ENCODE assay signal across 7 cellular contexts in the genomic region with DNA sequence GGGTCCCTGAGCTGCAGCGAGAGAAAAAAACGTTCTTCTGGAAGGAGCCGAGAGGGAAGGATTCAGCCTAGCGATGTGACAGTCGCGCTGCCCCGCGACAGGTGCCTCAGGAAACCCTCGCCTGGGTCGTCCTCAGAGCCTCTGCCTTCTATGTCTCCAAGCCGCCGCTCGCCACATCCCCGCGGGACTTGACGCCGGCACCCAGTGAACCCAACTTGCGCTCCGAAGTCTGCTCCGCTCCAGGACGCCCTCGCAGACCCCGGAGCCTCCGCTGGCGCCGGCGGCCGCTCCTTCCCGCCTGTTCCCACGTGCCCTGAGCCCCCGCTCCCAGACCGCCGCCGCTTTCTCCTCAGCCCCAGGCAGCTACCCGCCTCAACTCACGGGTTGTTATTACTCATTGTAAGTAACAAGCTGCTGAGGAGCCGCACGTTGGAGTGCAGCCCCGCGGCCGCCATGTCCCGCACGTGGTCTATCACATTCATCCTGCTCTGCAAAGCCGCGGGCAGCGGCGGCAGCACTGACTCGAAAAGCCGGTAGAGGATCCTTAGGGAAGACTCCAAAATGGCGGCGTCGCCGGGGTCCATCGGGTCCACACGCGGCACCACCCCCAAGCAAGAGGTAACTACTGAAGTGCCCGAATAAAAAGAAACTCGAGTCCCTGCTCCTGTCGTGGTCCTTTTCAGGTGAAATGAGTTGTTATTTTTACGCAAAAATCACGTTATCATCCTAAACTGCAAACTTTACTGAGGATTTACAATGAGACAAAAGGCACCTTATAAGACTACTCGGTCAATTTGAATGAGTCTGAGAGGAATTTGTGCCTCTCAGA. TPM values are rescaled to one million over a fixed set of nuclear protein-coding genes. Genes with fewer than 3 reads are reported as not detected.
DNase-seq lines count a peak whose midpoint lies in the region; ATAC-seq, FAIRE-seq and TF ChIP-seq lines count a peak whose summit lies in the region.

A gene with protein sequence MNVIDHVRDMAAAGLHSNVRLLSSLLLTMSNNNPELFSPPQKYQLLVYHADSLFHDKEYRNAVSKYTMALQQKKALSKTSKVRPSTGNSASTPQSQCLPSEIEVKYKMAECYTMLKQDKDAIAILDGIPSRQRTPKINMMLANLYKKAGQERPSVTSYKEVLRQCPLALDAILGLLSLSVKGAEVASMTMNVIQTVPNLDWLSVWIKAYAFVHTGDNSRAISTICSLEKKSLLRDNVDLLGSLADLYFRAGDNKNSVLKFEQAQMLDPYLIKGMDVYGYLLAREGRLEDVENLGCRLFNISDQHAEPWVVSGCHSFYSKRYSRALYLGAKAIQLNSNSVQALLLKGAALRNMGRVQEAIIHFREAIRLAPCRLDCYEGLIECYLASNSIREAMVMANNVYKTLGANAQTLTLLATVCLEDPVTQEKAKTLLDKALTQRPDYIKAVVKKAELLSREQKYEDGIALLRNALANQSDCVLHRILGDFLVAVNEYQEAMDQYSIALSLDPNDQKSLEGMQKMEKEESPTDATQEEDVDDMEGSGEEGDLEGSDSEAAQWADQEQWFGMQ (minus strand): TSS at position 563 of the 829 bp plus-strand sequence. CDS start 81 bp downstream, at position 482.

- no peaks in the 10 kb centered on the region for H4K20me1 ChIP-seq in smooth muscle cell (ENCODE audit: low read depth)

- H3K4me3 Mint-ChIP-seq in WTC11 (peak within 1 kb of the TSS; percentile 98), immature natural killer cell (peak within 1 kb of the TSS in 4 of 5 donors; percentile 96 to 100 (median 100))

- H3K4me3 ChIP-seq in bronchial epithelial cell (ENCODE audit: low read depth, low read length) (peak within 1 kb of the TSS; percentile 93), smooth muscle cell (peak within 1 kb of the TSS; percentile 79)

- ATAC-seq in HG03139 (IDR thresholded peaks at IDR 0.05; ENCODE audit: unreplicated experiment) = peak; percentile 83
- peak; percentile 94 for ATAC-seq in WTC11

- no peaks in the 10 kb centered on the region for H3F3A ChIP-seq in smooth muscle cell (ENCODE audit: low read depth)

- no peaks in the 10 kb centered on the region for H3K4me1 ChIP-seq in smooth muscle cell (ENCODE audit: low read depth)

- H3K79me2 ChIP-seq in smooth muscle cell (ENCODE audit: low read depth) = peaks cover 47% of the 10 kb centered on the region

- peak within 1 kb of the TSS; percentile 100 for H3K9ac ChIP-seq in smooth muscle cell (ENCODE audit: low read depth)

- H3K4me1 Mint-ChIP-seq in WTC11 = peaks cover 6% of the 10 kb centered on the region
- H3K4me1 Mint-ChIP-seq in immature natural killer cell = peaks cover 25 to 35% of the 10 kb centered on the region in 2 donors

- WGBS in smooth muscle cell (ENCODE audit: low lambda C conversion rate) = 1% methylated on average over 62 of the region's 62 CpGs

- H3K27ac Mint-ChIP-seq in WTC11 = peak within 1 kb of the TSS; percentile 100
- peak within 1 kb of the TSS; percentile 98 to 99 (median 98) for H3K27ac Mint-ChIP-seq in immature natural killer cell

- POLR2A ChIA-PET in WTC11 (lab: Charles Lee) = interaction anchor here (0.9 kb wide), 2 partner anchors 28 to 65 kb away, joined by 3 read pairs; a partner anchor contains a TSS

- peak within 1 kb of the TSS; percentile 99 for H3K27ac ChIP-seq in smooth muscle cell (ENCODE audit: low read depth)

- H3K36me3 ChIP-seq in bronchial epithelial cell (ENCODE audit: control insufficient read depth, insufficient read depth, low read length) (no peaks in the 10 kb centered on the region), smooth muscle cell (ENCODE audit: low read depth) (no peaks in the 10 kb centered on the region)

- H3K36me3 Mint-ChIP-seq in WTC11 = peaks cover 22% of the 10 kb centered on the region
- H3K36me3 Mint-ChIP-seq in immature natural killer cell = no peaks in the 10 kb centered on the region

- H3K27me3 Mint-ChIP-seq in WTC11 (ENCODE audit: low read depth) (no peaks in the 10 kb centered on the region), immature natural killer cell (ENCODE audit: low read depth in 3 of 3) (peaks cover 5 to 9% (median 8%) of the 10 kb centered on the region in 3 donors)

- no peak for TF ChIP-seq CTCF in WTC11 (IDR thresholded peaks at IDR 0.05)
- TF ChIP-seq CTCF in bronchial epithelial cell (IDR thresholded peaks at IDR 0.05; ENCODE audit: insufficient read depth, low read length, severe bottlenecking) = peak; percentile 1
- no peak for TF ChIP-seq CTCF in smooth muscle cell (IDR thresholded peaks at IDR 0.05; ENCODE audit: borderline replicate concordance, insufficient read depth, poor library complexity, severe bottlenecking)

- DNase-seq in GM18507 (ENCODE audit: extremely low spot score, insufficient read length, low read depth) = peak; percentile 86
- DNase-seq in NCI-H226 = peak; percentile 75
- DNase-seq in WTC11 (ENCODE audit: low spot score) = peak; percentile 91
- DNase-seq in bronchial epithelial cell (ENCODE audit: low read depth) = peak; percentile 80
- DNase-seq in immature natural killer cell = peak; percentile 87 to 88 (median 87)
- peak; percentile 73 for DNase-seq in smooth muscle cell (lab: John Stamatoyannopoulos, UW; ENCODE audit: unreplicated experiment)

- H3K4me2 ChIP-seq in smooth muscle cell = peak within 1 kb of the TSS; percentile 97

- H2AFZ ChIP-seq in smooth muscle cell (ENCODE audit: low read depth) = peak within 1 kb of the TSS; percentile 100

- FAIRE-seq in GM18507 (lab: Jason Lieb, UNC) = peak; percentile 88
- FAIRE-seq in bronchial epithelial cell (lab: Jason Lieb, UNC) = no peak

- no peaks in the 10 kb centered on the region for H3K9me3 ChIP-seq in smooth muscle cell (replicated peaks; ENCODE audit: low read depth)

- no peaks in the 10 kb centered on the region for H3K27me3 ChIP-seq in bronchial epithelial cell (ENCODE audit: control insufficient read depth, insufficient read depth, low read length)
- H3K27me3 ChIP-seq in smooth muscle cell (ENCODE audit: low read depth) = no peaks in the 10 kb centered on the region

- CTCF ChIA-PET in WTC11 (lab: Charles Lee) = interaction anchor here (0.6 to 5.7 kb wide), 2 partner anchors 28 to 103 kb away, joined by 4 to 39 read pairs; no protein-coding TSS in a partner anchor

- H3K9me3 Mint-ChIP-seq in WTC11 = no peaks in the 10 kb centered on the region
- no peaks in the 10 kb centered on the region for H3K9me3 Mint-ChIP-seq in immature natural killer cell

TF ChIP-seq in WTC11, 78 proteins besides CTCF, POLR2A, EP300 and RAD21 (continues in another document):
- TF ChIP-seq ZBTB21 (CRISPR knock-in tag; IDR thresholded peaks at IDR 0.05; ENCODE audit: borderline replicate concordance) (no peak), NFYB (CRISPR knock-in tag; conservative IDR thresholded peaks at IDR 0.05; ENCODE audit: low read depth) (no peak), GTF2I (CRISPR knock-in tag; conservative IDR thresholded peaks at IDR 0.05) (no peak), MYBL2 (CRISPR knock-in tag; IDR thresholded peaks at IDR 0.05) (no peak; the same call in 1 of the 2 replicates), ELF4 (CRISPR knock-in tag; IDR thresholded peaks at IDR 0.05; ENCODE audit: low read depth) (no peak), FOXK1 (CRISPR knock-in tag; IDR thresholded peaks at IDR 0.05) (no peak), FOXJ3 (CRISPR knock-in tag; IDR thresholded peaks at IDR 0.05; ENCODE audit: borderline replicate concordance) (no peak), OVOL2 (CRISPR knock-in tag; IDR thresholded peaks at IDR 0.05; ENCODE audit: borderline replicate concordance) (no peak), SMAD3 (CRISPR knock-in tag; IDR thresholded peaks at IDR 0.05; ENCODE audit: borderline replicate concordance) (no peak), ZNF232 (CRISPR knock-in tag; IDR thresholded peaks at IDR 0.05) (no peak; the same call in 1 of the 2 replicates), RORB (CRISPR knock-in tag; IDR thresholded peaks at IDR 0.05) (no peak), EMX1 (CRISPR knock-in tag; IDR thresholded peaks at IDR 0.05) (no peak), TP53 (CRISPR knock-in tag; IDR thresholded peaks at IDR 0.05) (no peak)
- TF ChIP-seq, protein P1, sequence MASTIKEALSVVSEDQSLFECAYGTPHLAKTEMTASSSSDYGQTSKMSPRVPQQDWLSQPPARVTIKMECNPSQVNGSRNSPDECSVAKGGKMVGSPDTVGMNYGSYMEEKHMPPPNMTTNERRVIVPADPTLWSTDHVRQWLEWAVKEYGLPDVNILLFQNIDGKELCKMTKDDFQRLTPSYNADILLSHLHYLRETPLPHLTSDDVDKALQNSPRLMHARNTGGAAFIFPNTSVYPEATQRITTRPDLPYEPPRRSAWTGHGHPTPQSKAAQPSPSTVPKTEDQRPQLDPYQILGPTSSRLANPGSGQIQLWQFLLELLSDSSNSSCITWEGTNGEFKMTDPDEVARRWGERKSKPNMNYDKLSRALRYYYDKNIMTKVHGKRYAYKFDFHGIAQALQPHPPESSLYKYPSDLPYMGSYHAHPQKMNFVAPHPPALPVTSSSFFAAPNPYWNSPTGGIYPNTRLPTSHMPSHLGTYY (CRISPR knock-in tag; IDR thresholded peaks at IDR 0.05) = no peak
- TF ChIP-seq, protein P2, sequence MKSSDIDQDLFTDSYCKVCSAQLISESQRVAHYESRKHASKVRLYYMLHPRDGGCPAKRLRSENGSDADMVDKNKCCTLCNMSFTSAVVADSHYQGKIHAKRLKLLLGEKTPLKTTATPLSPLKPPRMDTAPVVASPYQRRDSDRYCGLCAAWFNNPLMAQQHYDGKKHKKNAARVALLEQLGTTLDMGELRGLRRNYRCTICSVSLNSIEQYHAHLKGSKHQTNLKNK (CRISPR knock-in tag; IDR thresholded peaks at IDR 0.05) = no peak
- TF ChIP-seq, protein P3, sequence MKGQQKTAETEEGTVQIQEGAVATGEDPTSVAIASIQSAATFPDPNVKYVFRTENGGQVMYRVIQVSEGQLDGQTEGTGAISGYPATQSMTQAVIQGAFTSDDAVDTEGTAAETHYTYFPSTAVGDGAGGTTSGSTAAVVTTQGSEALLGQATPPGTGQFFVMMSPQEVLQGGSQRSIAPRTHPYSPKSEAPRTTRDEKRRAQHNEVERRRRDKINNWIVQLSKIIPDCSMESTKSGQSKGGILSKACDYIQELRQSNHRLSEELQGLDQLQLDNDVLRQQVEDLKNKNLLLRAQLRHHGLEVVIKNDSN (CRISPR knock-in tag; IDR thresholded peaks at IDR 0.05) = peak; percentile 75; the same call in 1 of the 2 replicates
- TF ChIP-seq, protein P4, sequence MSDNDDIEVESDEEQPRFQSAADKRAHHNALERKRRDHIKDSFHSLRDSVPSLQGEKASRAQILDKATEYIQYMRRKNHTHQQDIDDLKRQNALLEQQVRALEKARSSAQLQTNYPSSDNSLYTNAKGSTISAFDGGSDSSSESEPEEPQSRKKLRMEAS (CRISPR knock-in tag; IDR thresholded peaks at IDR 0.05) = peak; percentile 96

RNA-seq across cellular contexts. Expression of the gene that starts here (rescaled TPM):
- total RNA-seq in WTC11 (2021) (82.8 to 93.4 TPM (median 87.0 TPM) in 3 replicates), bronchial epithelial cell (36.1 and 44.4 TPM in 2 replicates), smooth muscle cell (24.6 and 36.8 TPM in 2 replicates)
- polyA plus RNA-seq in immature natural killer cell (10 to 100 TPM; 11.0 to 26.4 (median 24.8) TPM), smooth muscle cell (22.1 and 27.8 TPM in 2 replicates)

Comparison
In these comparisons a context has a peak if more than half of its experiments do, and no peak if none do; other contexts are left out.
1. Peak in every context shown above with its lines: DNase-seq, ATAC-seq, H3K4me3 ChIP-seq and H3K27ac ChIP-seq.